ENCODE assay signal across 39 cellular contexts in the genomic region with DNA sequence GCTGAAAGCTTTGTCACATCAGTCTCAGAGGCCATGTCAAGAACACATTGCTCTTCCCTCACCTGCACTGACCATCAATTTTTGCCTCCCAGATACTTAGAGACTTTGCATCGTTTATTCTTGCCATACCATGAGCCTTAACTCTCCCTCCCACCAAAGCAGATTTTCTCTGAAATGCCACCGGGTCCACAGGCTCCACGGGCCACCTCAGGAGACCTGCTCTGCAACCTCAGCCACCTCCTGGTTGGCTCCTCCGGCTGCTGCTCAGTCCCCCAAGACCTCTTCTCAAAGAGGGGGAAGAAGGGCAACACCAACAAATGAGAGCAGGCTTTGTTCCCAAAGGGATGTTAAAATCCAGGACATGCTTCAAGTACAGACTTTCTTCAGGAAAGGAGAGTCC.
"Had no signal": no experiment of that assay in that cellular context is flagged by ENCODE, and none has a peak within 500 bp of the region (broad histone marks: within the 10 kb centered on the region; RNA-seq: fewer than 3 reads in every experiment).

No MANE protein-coding gene starts in this region.

- H3K27ac Mint-ChIP-seq: activated naive CD4-positive, alpha-beta T cell treated with anti-CD3 and anti-CD28 coated beads for 36 hours; activated naive CD4-positive, alpha-beta T cell treated with anti-CD3 and anti-CD28 coated beads, Interleukin-2, amount 10 ng/mL, durations not matched to agents 7 days and 5 days; activated naive CD4-positive, alpha-beta T cell treated with anti-CD3 and anti-CD28 coated beads, Interleukin-2, amount 50 U/mL, for 24 hours; activated naive CD4-positive, alpha-beta T cell treated with anti-CD3 and anti-CD28 coated beads, Interleukin-2, amount 50 U/mL, for 72 hours; activated naive CD8-positive, alpha-beta T cell; activated naive CD8-positive, alpha-beta T cell treated with anti-CD3 and anti-CD28 coated beads for 36 hours; activated naive CD8-positive, alpha-beta T cell treated with anti-CD3 and anti-CD28 coated beads, Interleukin-2, amount 10 ng/mL, durations not matched to agents 7 days and 5 days; activated naive CD8-positive, alpha-beta T cell treated with anti-CD3 and anti-CD28 coated beads, Interleukin-2, amount 50 U/mL, for 24 hours; activated T-cell treated with anti-CD3 and anti-CD28 coated beads, Interleukin-2, amount 50 U/mL, for 24 hours; activated T-cell treated with anti-CD3 and anti-CD28 coated beads, Interleukin-2, amount 50 U/mL, for 72 hours; activated T-helper 1 cell treated with anti-CD3 and anti-CD28 coated beads, Interleukin-12 subunit alpha, Interleukin-12 subunit beta, Interleukin-2, Interleukin-4 antibody, amounts not matched to agents 30 ng/mL and 10 ng/mL and 1 ng/mL, durations not matched to agents 14 hours and 24 hours and 36 hours; activated T-helper 17 cell treated with anti-CD3 and anti-CD28 coated beads, Interleukin-2, amount 50 U/mL, for 72 hours; activated T-helper 2 cell treated with anti-CD3 and anti-CD28 coated beads, Interferon-gamma antibody, Interleukin-2, Interleukin-4, amounts not matched to agents 10 μg/mL and 5 μg/mL and 100 μg/mL, durations not matched to agents 14 hours and 24 hours and 36 hours; brain had no signal

- H3K4me3 Mint-ChIP-seq: activated naive CD4-positive, alpha-beta T cell treated with anti-CD3 and anti-CD28 coated beads for 36 hours; activated naive CD4-positive, alpha-beta T cell treated with anti-CD3 and anti-CD28 coated beads, Interleukin-2, amount 10 ng/mL, durations not matched to agents 7 days and 5 days; activated naive CD4-positive, alpha-beta T cell treated with anti-CD3 and anti-CD28 coated beads, Interleukin-2, amount 50 U/mL, for 24 hours; activated naive CD8-positive, alpha-beta T cell; activated naive CD8-positive, alpha-beta T cell treated with anti-CD3 and anti-CD28 coated beads for 36 hours; activated naive CD8-positive, alpha-beta T cell treated with anti-CD3 and anti-CD28 coated beads, Interleukin-2, amount 10 ng/mL, durations not matched to agents 7 days and 5 days; activated naive CD8-positive, alpha-beta T cell treated with anti-CD3 and anti-CD28 coated beads, Interleukin-2, amount 50 U/mL, for 24 hours; activated T-cell treated with anti-CD3 and anti-CD28 coated beads, Interleukin-2, amount 50 U/mL, for 24 hours; activated T-cell treated with anti-CD3 and anti-CD28 coated beads, Interleukin-2, amount 50 U/mL, for 4 hours; activated T-cell treated with anti-CD3 and anti-CD28 coated beads, Interleukin-2, amount 50 U/mL, for 72 hours; activated T-helper 1 cell treated with anti-CD3 and anti-CD28 coated beads, Interleukin-12 subunit alpha, Interleukin-12 subunit beta, Interleukin-2, Interleukin-4 antibody, amounts not matched to agents 30 ng/mL and 10 ng/mL and 1 ng/mL, durations not matched to agents 14 hours and 24 hours and 36 hours; activated T-helper 17 cell treated with anti-CD3 and anti-CD28 coated beads, Interleukin-2, amount 50 U/mL, for 72 hours; brain; central memory CD8-positive, alpha-beta T cell had no signal

- H3K9me3 Mint-ChIP-seq: activated naive CD4-positive, alpha-beta T cell treated with anti-CD3 and anti-CD28 coated beads for 36 hours; activated naive CD4-positive, alpha-beta T cell treated with anti-CD3 and anti-CD28 coated beads, Interleukin-2, amount 10 ng/mL, durations not matched to agents 7 days and 5 days; activated naive CD4-positive, alpha-beta T cell treated with anti-CD3 and anti-CD28 coated beads, Interleukin-2, amount 50 U/mL, for 24 hours; activated naive CD4-positive, alpha-beta T cell treated with anti-CD3 and anti-CD28 coated beads, Interleukin-2, amount 50 U/mL, for 72 hours; activated naive CD8-positive, alpha-beta T cell treated with anti-CD3 and anti-CD28 coated beads for 36 hours; activated naive CD8-positive, alpha-beta T cell treated with anti-CD3 and anti-CD28 coated beads, Interleukin-2, amount 10 ng/mL, durations not matched to agents 7 days and 5 days; activated naive CD8-positive, alpha-beta T cell treated with anti-CD3 and anti-CD28 coated beads, Interleukin-2, amount 50 U/mL, for 24 hours; activated T-cell treated with anti-CD3 and anti-CD28 coated beads, Interleukin-2, amount 50 U/mL, for 24 hours; activated T-cell treated with anti-CD3 and anti-CD28 coated beads, Interleukin-2, amount 50 U/mL, for 4 hours; activated T-cell treated with anti-CD3 and anti-CD28 coated beads, Interleukin-2, amount 50 U/mL, for 72 hours; activated T-helper 1 cell treated with anti-CD3 and anti-CD28 coated beads, Interleukin-12 subunit alpha, Interleukin-12 subunit beta, Interleukin-2, Interleukin-4 antibody, amounts not matched to agents 30 ng/mL and 10 ng/mL and 1 ng/mL, durations not matched to agents 14 hours and 24 hours and 36 hours; activated T-helper 17 cell treated with anti-CD3 and anti-CD28 coated beads, Interleukin-2, amount 50 U/mL, for 72 hours; activated T-helper 2 cell treated with anti-CD3 and anti-CD28 coated beads, Interferon-gamma antibody, Interleukin-2, Interleukin-4, amounts not matched to agents 10 μg/mL and 5 μg/mL and 100 μg/mL, durations not matched to agents 14 hours and 24 hours and 36 hours; brain; central memory CD8-positive, alpha-beta T cell had no signal

- H3K4me1 Mint-ChIP-seq: activated naive CD4-positive, alpha-beta T cell treated with anti-CD3 and anti-CD28 coated beads, Interleukin-2, amount 10 ng/mL, durations not matched to agents 7 days and 5 days; activated naive CD4-positive, alpha-beta T cell treated with anti-CD3 and anti-CD28 coated beads, Interleukin-2, amount 50 U/mL, for 24 hours; activated naive CD8-positive, alpha-beta T cell treated with anti-CD3 and anti-CD28 coated beads for 36 hours; activated naive CD8-positive, alpha-beta T cell treated with anti-CD3 and anti-CD28 coated beads, Interleukin-2, amount 10 ng/mL, durations not matched to agents 7 days and 5 days; activated naive CD8-positive, alpha-beta T cell treated with anti-CD3 and anti-CD28 coated beads, Interleukin-2, amount 50 U/mL, for 24 hours; activated T-helper 17 cell treated with anti-CD3 and anti-CD28 coated beads, Interleukin-2, amount 50 U/mL, for 72 hours; central memory CD8-positive, alpha-beta T cell had no signal

- H3K27me3 ChIP-seq: adrenal gland, ascending aorta, body of pancreas, brain microvascular endothelial cell, breast epithelium, cardiac muscle cell had no signal

- H3K36me3 ChIP-seq: adrenal gland, ascending aorta, brain microvascular endothelial cell, breast epithelium, cardiac muscle cell had no signal

- H3K36me3 Mint-ChIP-seq: activated naive CD4-positive, alpha-beta T cell treated with anti-CD3 and anti-CD28 coated beads, Interleukin-2, amount 10 ng/mL, durations not matched to agents 7 days and 5 days; activated naive CD4-positive, alpha-beta T cell treated with anti-CD3 and anti-CD28 coated beads, Interleukin-2, amount 50 U/mL, for 24 hours; activated naive CD4-positive, alpha-beta T cell treated with anti-CD3 and anti-CD28 coated beads, Interleukin-2, amount 50 U/mL, for 72 hours; activated naive CD8-positive, alpha-beta T cell; activated naive CD8-positive, alpha-beta T cell treated with anti-CD3 and anti-CD28 coated beads for 36 hours; activated naive CD8-positive, alpha-beta T cell treated with anti-CD3 and anti-CD28 coated beads, Interleukin-2, amount 10 ng/mL, durations not matched to agents 7 days and 5 days; brain had no signal

- ATAC-seq: activated naive CD4-positive, alpha-beta T cell treated with anti-CD3 and anti-CD28 coated beads, Interleukin-2, amount 50 U/mL, for 72 hours; activated naive CD8-positive, alpha-beta T cell treated with anti-CD3 and anti-CD28 coated beads, Interleukin-2, amount 50 U/mL, for 24 hours; activated T-cell treated with anti-CD3 and anti-CD28 coated beads, Interleukin-2, amount 50 U/mL, for 4 hours; activated T-cell treated with anti-CD3 and anti-CD28 coated beads, Interleukin-2, amount 50 U/mL, for 72 hours; activated T-helper 17 cell treated with anti-CD3 and anti-CD28 coated beads, Interleukin-2, amount 50 U/mL, for 72 hours; body of pancreas had no signal

- H3K9me3 ChIP-seq: adrenal gland, ascending aorta, body of pancreas, breast epithelium had no signal

- H3K4me1 ChIP-seq: adrenal gland, body of pancreas, breast epithelium had no signal

- DNase-seq: activated effector memory CD4-positive, alpha-beta T cell treated with anti-CD3 and anti-CD28 coated beads, Interleukin-2, amount 50 U/mL, for 16 hours; activated effector memory CD4-positive, alpha-beta T cell treated with Interleukin-2 at 50 U/mL for 16 hours; activated gamma-delta T cell; activated gamma-delta T cell treated with Interleukin-2 at 50 U/mL for 16 hours; activated naive CD4-positive, alpha-beta T cell; activated naive CD4-positive, alpha-beta T cell treated with anti-CD3 and anti-CD28 coated beads for 36 hours; activated naive CD4-positive, alpha-beta T cell treated with anti-CD3 and anti-CD28 coated beads, Interleukin-2, amount 10 ng/mL, durations not matched to agents 7 days and 5 days; activated naive CD4-positive, alpha-beta T cell treated with anti-CD3 and anti-CD28 coated beads, Interleukin-2, amount 50 U/mL, for 16 hours; activated naive CD4-positive, alpha-beta T cell treated with Interleukin-2 at 50 U/mL for 16 hours; activated naive CD8-positive, alpha-beta T cell treated with anti-CD3 and anti-CD28 coated beads for 36 hours; activated naive CD8-positive, alpha-beta T cell treated with anti-CD3 and anti-CD28 coated beads, Interleukin-2, amount 10 ng/mL, durations not matched to agents 7 days and 5 days; activated naive CD8-positive, alpha-beta T cell treated with anti-CD3 and anti-CD28 coated beads, Interleukin-2, amount 50 U/mL, for 24 hours; activated T-cell treated with anti-CD3 and anti-CD28 coated beads for 4 hours; activated T-cell treated with anti-CD3 and anti-CD28 coated beads, Interleukin-2, amount 50 U/mL, for 1 hour; activated T-cell treated with anti-CD3 and anti-CD28 coated beads, Interleukin-2, amount 50 U/mL, for 24 hours; activated T-cell treated with anti-CD3 and anti-CD28 coated beads, Interleukin-2, amount 50 U/mL, for 4 hours; activated T-cell treated with anti-CD3 and anti-CD28 coated beads, Interleukin-2, amount 50 U/mL, for 48 hours; activated T-cell treated with anti-CD3 and anti-CD28 coated beads, Interleukin-2, amount 50 U/mL, for 72 hours; adrenal gland; amniotic stem cell; amygdala; anterior cingulate cortex; aorta; body of pancreas; brain microvascular endothelial cell; caudate nucleus; central memory CD4-positive, alpha-beta T cell; cerebellar nuclear complex had no signal

- H3K27ac ChIP-seq: adrenal gland, ascending aorta, body of pancreas, brain microvascular endothelial cell, breast epithelium, cardiac muscle cell had no signal

- H3K4me3 ChIP-seq: adrenal gland, ascending aorta, body of pancreas, breast epithelium, cardiac muscle cell had no signal

- H3K27me3 Mint-ChIP-seq: activated naive CD4-positive, alpha-beta T cell treated with anti-CD3 and anti-CD28 coated beads, Interleukin-2, amount 10 ng/mL, durations not matched to agents 7 days and 5 days; activated naive CD8-positive, alpha-beta T cell; activated naive CD8-positive, alpha-beta T cell treated with anti-CD3 and anti-CD28 coated beads for 36 hours; activated naive CD8-positive, alpha-beta T cell treated with anti-CD3 and anti-CD28 coated beads, Interleukin-2, amount 10 ng/mL, durations not matched to agents 7 days and 5 days; activated naive CD8-positive, alpha-beta T cell treated with anti-CD3 and anti-CD28 coated beads, Interleukin-2, amount 50 U/mL, for 24 hours; activated T-cell treated with anti-CD3 and anti-CD28 coated beads, Interleukin-2, amount 50 U/mL, for 24 hours; central memory CD8-positive, alpha-beta T cell had no signal
